Comparison of ENCODE assay signal across 18 cellular contexts in genomic region chr22:37334461-37334858, GRCh38. TPM values are rescaled to one million over a fixed set of nuclear protein-coding genes. Genes with fewer than 3 reads are reported as not detected.
A peak's percentile ranks its signal among the peaks of the same experiment; 100 is the strongest.
DNase-seq lines count a peak whose midpoint lies in the region; ATAC-seq lines count a peak whose summit lies in the region.
"Had no signal": no experiment of that assay in that cellular context is flagged by ENCODE, and none has a peak within 500 bp of the region (broad histone marks: within the 10 kb centered on the region; RNA-seq: fewer than 3 reads in every experiment).

No MANE protein-coding gene starts in this region.

- H3K9ac ChIP-seq in iPS-15b (ENCODE audit: low read depth, low read length) (no peak overlapping the region), skeletal muscle satellite cell (ENCODE audit: low read depth, low read length) (no peak overlapping the region)

- H3K27me3 Mint-ChIP-seq in T-helper 17 cell, result peaks cover 82% of the 10 kb centered on the region

- H3K4me1 Mint-ChIP-seq in T-helper 17 cell, result peaks cover 14% of the 10 kb centered on the region

- ATAC-seq in Right ventricle myocardium inferior, result no peak
- no peak for ATAC-seq in left cardiac atrium
- no peak for ATAC-seq in T-helper 17 cell
- no peak for ATAC-seq in HG02798 (IDR thresholded peaks at IDR 0.05; ENCODE audit: poor library complexity, unreplicated experiment)
- no peak for ATAC-seq in GM21526 (IDR thresholded peaks at IDR 0.05; ENCODE audit: low FRiP score, unreplicated experiment)
- ATAC-seq: lower lobe of right lung had no signal

- H3K27ac Mint-ChIP-seq in T-helper 17 cell, result no peak overlapping the region
- H3K27ac Mint-ChIP-seq: activated CD4-positive, alpha-beta memory T cell treated with anti-CD3 and anti-CD28 coated beads, Interleukin-2, amount 10 ng/mL, durations not matched to agents 7 days and 5 days had no signal

- H3K9me3 ChIP-seq in T-helper 17 cell (ENCODE audit: control insufficient read depth, low read length, poor library complexity, severe bottlenecking) (no peaks in the 10 kb centered on the region), iPS-15b (ENCODE audit: control insufficient read depth, insufficient read depth, low read length) (no peaks in the 10 kb centered on the region), skeletal muscle satellite cell (replicated peaks; ENCODE audit: low read length) (no peaks in the 10 kb centered on the region)
- H3K9me3 ChIP-seq: adrenal gland, lower lobe of right lung, right atrium auricular region, suprapubic skin had no signal

- H3K4me3 Mint-ChIP-seq in T-helper 17 cell, result peak overlapping the region; percentile 19
- H3K4me3 Mint-ChIP-seq: activated CD4-positive, alpha-beta memory T cell treated with anti-CD3 and anti-CD28 coated beads, Interleukin-2, amount 10 ng/mL, durations not matched to agents 7 days and 5 days; neural crest cell had no signal

- peak overlapping the region; percentile 71 for H3K4me2 ChIP-seq in skeletal muscle satellite cell (ENCODE audit: low read length)

- H3K4me3 ChIP-seq in iPS-15b (ENCODE audit: low read depth, low read length) (peak overlapping the region; percentile 71), skeletal muscle satellite cell (ENCODE audit: low read length) (no peak overlapping the region)
- H3K4me3 ChIP-seq: adrenal gland, lower lobe of right lung, right atrium auricular region, suprapubic skin had no signal

- no peaks in the 10 kb centered on the region for H3K36me3 Mint-ChIP-seq in T-helper 17 cell (ENCODE audit: low read depth)

- H3K27me3 ChIP-seq in iPS-15b (ENCODE audit: control insufficient read depth, insufficient read depth, low read length) (peaks cover 16% of the 10 kb centered on the region), skeletal muscle satellite cell (ENCODE audit: control insufficient read depth, insufficient read depth, low read length) (peaks cover 26% of the 10 kb centered on the region)

- DNase-seq in Right ventricle myocardium inferior (ENCODE audit: missing footprints) (peak; percentile 53), left cardiac atrium (no peak), T-helper 17 cell (no peak)
- DNase-seq in activated naive CD4-positive, alpha-beta T cell (lab: John Stamatoyannopoulos, UW), result no peak
- DNase-seq: activated CD4-positive, alpha-beta memory T cell treated with anti-CD3 and anti-CD28 coated beads, Interleukin-2, amount 10 ng/mL, durations not matched to agents 7 days and 5 days; adrenal gland; GF-D8; lower lobe of right lung; NCI-H2081; T-helper 1 cell; WERI-Rb-1 had no signal

- intact Hi-C loops in Right ventricle myocardium inferior (cut with DNase I) (no loop called here), left cardiac atrium (cut with DNase I) (no loop called here)

- H3K36me3 ChIP-seq in iPS-15b (ENCODE audit: control insufficient read depth, insufficient read depth, low read length), result no peaks in the 10 kb centered on the region
- no peaks in the 10 kb centered on the region for H3K36me3 ChIP-seq in skeletal muscle satellite cell (ENCODE audit: insufficient read depth, low read length)
- H3K36me3 ChIP-seq: adrenal gland, lower lobe of right lung, right atrium auricular region, suprapubic skin, WERI-Rb-1 had no signal

- H3K4me1 ChIP-seq in iPS-15b (ENCODE audit: control insufficient read depth, insufficient read depth, low read length) (peaks cover 2% of the 10 kb centered on the region), skeletal muscle satellite cell (ENCODE audit: control insufficient read depth, insufficient read depth, low read length) (peaks cover 56% of the 10 kb centered on the region)
- H3K4me1 ChIP-seq: adrenal gland, lower lobe of right lung had no signal

RNA-seq across cellular contexts. Expression of gene CYTH4, which starts 52.2 kb away (rescaled TPM):
- 7.5 TPM for total RNA-seq in Right ventricle myocardium inferior
- total RNA-seq in left cardiac atrium, result 10 to 100 TPM; 12.7 to 15.3 TPM
- total RNA-seq in T-helper 17 cell, result 10 to 100 TPM; 89.5 to 98.7 TPM
- 0.76 and 1.1 TPM in 2 replicates for total RNA-seq in skeletal muscle satellite cell (2012; rRNA removed)
- total RNA-seq: neural crest cell had no signal

Comparison
In these comparisons a context has a peak if more than half of its experiments do, and no peak if none do; other contexts are left out.
1. RNA of gene CYTH4, which starts 52.2 kb away (total RNA-seq): 89.5 to 98.7 TPM in T-helper 17 cell; 12.7 to 15.3 TPM in left cardiac atrium and 7.5 TPM in Right ventricle myocardium inferior (single experiment); every median in the first group is over 4 times any median in the second.